In the genomic region with DNA sequence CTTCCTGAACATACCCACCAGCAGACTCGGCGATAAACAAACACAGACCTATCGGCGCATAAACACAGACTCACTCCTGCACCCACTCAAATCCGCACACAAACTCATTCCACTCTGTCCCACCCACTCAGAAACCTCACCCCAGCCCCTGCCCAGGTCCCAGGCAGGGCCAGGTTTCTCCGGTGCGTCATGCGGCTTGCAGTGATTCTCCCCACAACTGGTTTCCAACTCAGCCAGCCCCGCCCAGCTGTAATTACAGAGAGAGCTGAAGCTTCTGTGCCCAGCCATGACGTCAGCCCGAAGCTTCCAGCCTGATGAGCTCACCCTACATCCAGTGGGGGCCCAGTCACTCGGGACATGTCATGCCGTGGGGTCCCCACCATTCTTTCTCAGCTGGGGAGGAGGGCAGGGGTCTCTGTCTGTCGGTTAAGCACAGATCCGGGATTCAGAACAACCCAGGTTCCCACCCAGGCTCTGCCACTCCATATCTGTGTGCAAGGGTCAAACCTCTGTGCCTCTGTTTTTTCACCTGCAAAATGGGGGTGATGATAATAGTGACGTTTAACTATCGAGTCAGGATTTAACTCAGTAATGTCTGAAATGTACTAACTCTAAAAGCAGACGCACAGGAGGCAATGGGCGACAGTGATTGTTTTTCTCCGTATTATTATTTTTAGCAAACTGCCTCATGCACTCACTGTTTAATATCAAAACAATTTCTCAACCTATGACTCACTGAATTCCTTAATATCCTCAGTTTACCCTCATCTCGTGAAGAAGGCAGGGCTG, we compare ENCODE assay signal across 8 cellular contexts. TPM values are rescaled to one million over a fixed set of nuclear protein-coding genes. Genes with fewer than 3 reads are reported as not detected.
DNase-seq lines count a peak whose midpoint lies in the region; ATAC-seq lines count a peak whose summit lies in the region.

No MANE protein-coding gene starts in this region.

- H3K4me3 ChIP-seq in esophagus (ENCODE audit: low read depth in 1 of 2, low read length in 2 of 2) (peak overlapping the region; percentile 23 to 32), muscle layer of duodenum (ENCODE audit: low read depth in 1 of 2, low read length in 2 of 2) (peak overlapping the region; percentile 45 to 53)

- peaks cover 0 to 11% of the 10 kb centered on the region in 2 donors for H3K4me1 ChIP-seq in esophagus (ENCODE audit: control insufficient read depth in 2 of 2, insufficient read depth in 2 of 2, low read length in 1 of 2)
- H3K4me1 ChIP-seq in muscle layer of duodenum (ENCODE audit: control insufficient read depth in 1 of 2, insufficient read depth in 2 of 2, low read length in 2 of 2) = peaks cover 0 to 6% of the 10 kb centered on the region in 2 donors

- 24 to 34% methylated on average over 21 of the region's 21 CpGs for WGBS in esophagus, 2 donors

- H3K27ac ChIP-seq in esophagus (ENCODE audit: low read depth in 2 of 2, low read length in 1 of 2) (peak overlapping the region; percentile 65 to 86), muscle layer of duodenum (ENCODE audit: low read length) (peak overlapping the region; percentile 84)

- H3K9me3 ChIP-seq in esophagus (ENCODE audit: control insufficient read depth in 2 of 2, insufficient read depth in 1 of 2, low read depth in 1 of 2, low read length in 1 of 2) (no peaks in the 10 kb centered on the region), muscle layer of duodenum (ENCODE audit: control insufficient read depth in 1 of 2, low read length in 2 of 2) (no peaks in the 10 kb centered on the region)

- ATAC-seq in HG03342 (IDR thresholded peaks at IDR 0.05; ENCODE audit: unreplicated experiment) = no peak

- DNase-seq in GM04503 (ENCODE audit: low read depth) (peak; percentile 71), NCI-H774 (lab: John Stamatoyannopoulos, UW) (peak; percentile 84), midbrain (lab: John Stamatoyannopoulos, UW) (no peak), activated T-cell treated with anti-CD3 and anti-CD28 coated beads for 4 hours (no peak)
- no peak for DNase-seq in stimulated activated naive CD4-positive, alpha-beta T cell (lab: John Stamatoyannopoulos, UW)

- no peaks in the 10 kb centered on the region for H3K36me3 ChIP-seq in esophagus (ENCODE audit: control insufficient read depth in 2 of 2, insufficient read depth in 2 of 2, low read length in 1 of 2)
- H3K36me3 ChIP-seq in muscle layer of duodenum (ENCODE audit: control insufficient read depth in 1 of 2, insufficient read depth in 2 of 2, low read length in 2 of 2) = peaks cover 0 to 5% of the 10 kb centered on the region in 2 donors

- H3K27me3 ChIP-seq in esophagus (ENCODE audit: control insufficient read depth in 1 of 2, insufficient read depth in 2 of 2, low read length in 2 of 2) (no peaks in the 10 kb centered on the region), muscle layer of duodenum (ENCODE audit: low read depth, low read length) (no peaks in the 10 kb centered on the region)

RNA-seq across cellular contexts. Expression of a gene that starts 2.3 kb away (rescaled TPM):
- polyA plus RNA-seq in esophagus = 100 to 1,000 TPM in 1 of 2 donors, 10 to 100 TPM in 1; 87.9 to 155 TPM

Comparison
In these comparisons a context has a peak if more than half of its experiments do, and no peak if none do; other contexts are left out.
1. DNase-seq: peak in GM04503 (single experiment) and NCI-H774 (single experiment); none in midbrain (single experiment), stimulated activated naive CD4-positive, alpha-beta T cell (0 of 6) and activated T-cell treated with anti-CD3 and anti-CD28 coated beads for 4 hours (single experiment).